ENCODE assay signal across 11 cellular contexts in genomic region chr19:7888826-7889217, GRCh38. TPM values are rescaled to one million over a fixed set of nuclear protein-coding genes. Genes with fewer than 3 reads are reported as not detected.
A peak's percentile ranks its signal among the peaks of the same experiment; 100 is the strongest.
DNase-seq lines count a peak whose midpoint lies in the region; ATAC-seq and TF ChIP-seq lines count a peak whose summit lies in the region.
"Had no signal": no experiment of that assay in that cellular context is flagged by ENCODE, and none has a peak within 500 bp of the region (broad histone marks: within the 10 kb centered on the region; RNA-seq: fewer than 3 reads in every experiment).

No MANE protein-coding gene starts in this region.

- H4K20me1 ChIP-seq in PC-3 (ENCODE audit: low read length) = no peaks in the 10 kb centered on the region

- POLR2A ChIA-PET in PC-3 (lab: Charles Lee; ENCODE audit: unreplicated experiment) = interaction anchor here (0.6 kb wide), 2 partner anchors 15 to 30 kb away, joined by 3 to 4 read pairs; partner anchors contain the start of gene MAP2K7

- no peak for TF ChIP-seq CTCF in PC-3 (conservative IDR thresholded peaks at IDR 0.05; ENCODE audit: low read depth, low read length)
- no peak for TF ChIP-seq CTCF in lower lobe of right lung (IDR thresholded peaks at IDR 0.05)
- TF ChIP-seq CTCF in upper lobe of right lung (IDR thresholded peaks at IDR 0.05) = no peak

- peak overlapping the region; percentile 89 for H2AFZ ChIP-seq in PC-3 (ENCODE audit: low read length)

- TSS peak; percentile 84 for BruUV-seq in PC-3 (replicated peaks; lab: Mats Ljungman, UMichigan)

- peaks cover 2 to 6% (median 3%) of the 10 kb centered on the region in 3 donors for H3K27me3 Mint-ChIP-seq in immature natural killer cell (ENCODE audit: low read depth in 3 of 3)

- H3K36me3 ChIP-seq in PC-3 (ENCODE audit: low read depth, low read length) = 0 out of 2 replicates have a peak, but pooled peaks cover 2% of the 10 kb centered on the region
- no peaks in the 10 kb centered on the region for H3K36me3 ChIP-seq in esophagus (ENCODE audit: control insufficient read depth in 2 of 2, insufficient read depth in 2 of 2, low read length in 1 of 2)
- no peaks in the 10 kb centered on the region for H3K36me3 ChIP-seq in lower lobe of right lung
- no peaks in the 10 kb centered on the region for H3K36me3 ChIP-seq in upper lobe of right lung

- H3K79me2 ChIP-seq in PC-3 (ENCODE audit: low read length) = peaks cover 46% of the 10 kb centered on the region

- H3K9ac ChIP-seq in PC-3 (ENCODE audit: low read length) = peak overlapping the region; percentile 90

- H3K4me3 ChIP-seq in PC-3 (ENCODE audit: low read length) = peak overlapping the region; percentile 90
- H3K4me3 ChIP-seq in esophagus (ENCODE audit: low read depth in 1 of 2, low read length in 2 of 2) = peak overlapping the region; percentile 56 to 65
- H3K4me3 ChIP-seq in lower lobe of right lung = peak overlapping the region; percentile 52
- peak overlapping the region; percentile 53 for H3K4me3 ChIP-seq in upper lobe of right lung

- H3K9me3 Mint-ChIP-seq in immature natural killer cell = no peaks in the 10 kb centered on the region

- H3K27ac ChIP-seq in PC-3 (ENCODE audit: low read length) (peak overlapping the region; percentile 7; the same call in 1 of the 2 replicates), esophagus (ENCODE audit: low read depth in 2 of 2, low read length in 1 of 2) (peak overlapping the region in 1 of 2 donors; percentile 58), lower lobe of right lung (peak overlapping the region; percentile 53), upper lobe of right lung (peak overlapping the region; percentile 55)
- H3K27ac ChIP-seq: epithelial cell of prostate had no signal

- peak; percentile 6; the same call in 1 of the 2 replicates for ATAC-seq in PC-3
- ATAC-seq in lower lobe of right lung = peak in 1 of 2 donors; percentile 12
- no peak for ATAC-seq in upper lobe of right lung
- no peak for ATAC-seq in GM21529 (IDR thresholded peaks at IDR 0.05; ENCODE audit: unreplicated experiment)

- 62 to 74% methylated on average over 8 of the region's 8 CpGs for WGBS in esophagus, 2 donors

- H3K27me3 ChIP-seq in PC-3 (ENCODE audit: low read length) (no peaks in the 10 kb centered on the region), esophagus (ENCODE audit: control insufficient read depth in 1 of 2, insufficient read depth in 2 of 2, low read length in 2 of 2) (no peaks in the 10 kb centered on the region), lower lobe of right lung (ENCODE audit: low read depth) (peaks cover 16% of the 10 kb centered on the region), upper lobe of right lung (peaks cover 14% of the 10 kb centered on the region)

- no peak overlapping the region for H3K27ac Mint-ChIP-seq in immature natural killer cell

- H3K4me1 ChIP-seq in PC-3 (ENCODE audit: insufficient read depth, low read length) (peaks cover 17% of the 10 kb centered on the region), esophagus (ENCODE audit: control insufficient read depth in 2 of 2, insufficient read depth in 2 of 2, low read length in 1 of 2) (peaks cover 0 to 3% of the 10 kb centered on the region in 2 donors), lower lobe of right lung (no peaks in the 10 kb centered on the region), upper lobe of right lung (peaks cover 7% of the 10 kb centered on the region)

- H3K4me3 Mint-ChIP-seq in immature natural killer cell = no peak overlapping the region

- no peaks in the 10 kb centered on the region for H3K9me2 ChIP-seq in PC-3 (replicated peaks; ENCODE audit: low read length)

- CTCF ChIA-PET in PC-3 (lab: Charles Lee) = interaction anchor here (2.1 kb wide), 1 partner anchor 19 kb away, joined by 13 read pairs; no protein-coding TSS in a partner anchor

- no peaks in the 10 kb centered on the region for H3K4me1 Mint-ChIP-seq in immature natural killer cell

- intact Hi-C loops in PC-3 (cut with micrococcal nuclease) = loop anchor here (2.0 kb wide), 1 partner anchor 14 kb away; the partner anchor contains the start of gene MAP2K7
- intact Hi-C loops in lower lobe of right lung (cut with DNase I) = no loop called here
- intact Hi-C loops in upper lobe of right lung (cut with DNase I) = no loop called here

- H3K4me2 ChIP-seq in PC-3 (ENCODE audit: low read length) = peak overlapping the region; percentile 95

- no peaks in the 10 kb centered on the region for H3F3A ChIP-seq in PC-3 (ENCODE audit: low read length, unreplicated experiment)

- DNase-seq in PC-3 (no peak), lower lobe of right lung (no peak), upper lobe of right lung (no peak), Ammon's horn (ENCODE audit: low spot score) (no peak), immature natural killer cell (no peak)
- DNase-seq: GF-D8, NCI-H524 treated with DMSO at 0.1 percent for 48 hours had no signal

- H3K9me3 ChIP-seq in PC-3 (ENCODE audit: low read length) (no peaks in the 10 kb centered on the region), esophagus (ENCODE audit: control insufficient read depth in 2 of 2, insufficient read depth in 1 of 2, low read depth in 1 of 2, low read length in 1 of 2) (no peaks in the 10 kb centered on the region), lower lobe of right lung (no peaks in the 10 kb centered on the region), upper lobe of right lung (no peaks in the 10 kb centered on the region)

- no peaks in the 10 kb centered on the region for H3K36me3 Mint-ChIP-seq in immature natural killer cell

RNA-seq across cellular contexts. Expression of gene LRRC8E, which starts 0.5 kb away (rescaled TPM):
- total RNA-seq in PC-3 (2014; rRNA removed) (30.8 and 35.3 TPM in 2 replicates), lower lobe of right lung (6.6 TPM), upper lobe of right lung (11.0 TPM)
- polyA plus RNA-seq in esophagus (1 to 10 TPM; 3.3 to 4.7 TPM), immature natural killer cell (not detected)

RNA-seq across cellular contexts. Expression of gene PRR36, which starts 14.6 kb away (rescaled TPM):
- total RNA-seq in PC-3 (2014; rRNA removed) = 2.4 and 2.5 TPM in 2 replicates
- under 1 TPM; 0.14 to 0.16 TPM for polyA plus RNA-seq in esophagus
- 2.5 TPM for total RNA-seq in lower lobe of right lung
- 2.6 TPM for total RNA-seq in upper lobe of right lung
- polyA plus RNA-seq in immature natural killer cell = not detected
- total RNA-seq: LHCN-M2 had no signal

RNA-seq across cellular contexts. Expression of gene MAP2K7, which starts 14.9 kb away (rescaled TPM):
- total RNA-seq in PC-3 (2014; rRNA removed) = 39.3 and 40.5 TPM in 2 replicates
- 10 to 100 TPM; 12.8 to 35.1 TPM for polyA plus RNA-seq in esophagus
- 38.6 TPM for total RNA-seq in lower lobe of right lung
- 36.4 TPM for total RNA-seq in upper lobe of right lung
- polyA plus RNA-seq in immature natural killer cell = 1 to 10 TPM; 2.0 to 4.4 (median 2.7) TPM

RNA-seq across cellular contexts. Expression of gene TGFBR3L, which starts 25.8 kb away (rescaled TPM):
- total RNA-seq in PC-3 (2014; rRNA removed) (10.5 and 15.5 TPM in 2 replicates), lower lobe of right lung (2.1 TPM), upper lobe of right lung (1.2 TPM)
- polyA plus RNA-seq in esophagus (under 1 TPM in 1 of 2 donors, not detected in 1; 0.08 TPM), immature natural killer cell (under 1 TPM in 1 of 3 donors, not detected in 2; 0.86 TPM)

RNA-seq across cellular contexts. Expression of gene SNAPC2, which starts 31.3 kb away (rescaled TPM):
- total RNA-seq in PC-3 (2014; rRNA removed) = 40.1 and 61.7 TPM in 2 replicates
- 10 to 100 TPM in 1 of 2 donors, 1 to 10 TPM in 1; 5.6 to 11.3 TPM for polyA plus RNA-seq in esophagus
- total RNA-seq in lower lobe of right lung = 17.6 TPM
- 28.9 TPM for total RNA-seq in upper lobe of right lung
- 10 to 100 TPM; 15.6 to 31.1 (median 17.0) TPM for polyA plus RNA-seq in immature natural killer cell
